ENCODE assay signal across 8 cellular contexts in genomic region chr1:1692324-1692713, GRCh38. TPM values are rescaled to one million over a fixed set of nuclear protein-coding genes. Genes with fewer than 3 reads are reported as not detected.
A peak's percentile ranks its signal among the peaks of the same experiment; 100 is the strongest.
DNase-seq lines count a peak whose midpoint lies in the region; ATAC-seq, FAIRE-seq and TF ChIP-seq lines count a peak whose summit lies in the region.
"Not testable (repeated sequence)": the region's sequence is repeated elsewhere in the genome, so short reads cannot be mapped to it uniquely, and the experiment has no call there.

No MANE protein-coding gene starts in this region.

- H2BK15ac ChIP-seq in H1 (ENCODE audit: low read length), result not testable (repeated sequence)

- TF ChIP-seq CTCF in BE2C (IDR thresholded peaks at IDR 0.05; ENCODE audit: low read depth, low read length); PC-3 (conservative IDR thresholded peaks at IDR 0.05; ENCODE audit: low read depth, low read length); H1 (IDR thresholded peaks at IDR 0.05; ENCODE audit: control extremely low read depth in 1 of 3, insufficient read depth in 1 of 3, low read depth in 1 of 3, low read length in 3 of 3); lung (IDR thresholded peaks at IDR 0.05; ENCODE audit: control extremely low read depth, extremely low read depth): not testable (repeated sequence)

- WGBS in H1 (ENCODE audit: extremely low coverage in 1 of 2, insufficient coverage in 1 of 2, insufficient read length in 1 of 2, insufficient replicate concordance in 2 of 2, low coverage in 1 of 2, low lambda C conversion rate in 2 of 2, missing lambda C conversion rate in 1 of 2), 2 experiments, result 2% methylated on average over 10 of the region's 45 CpGs; no CpG with 5 or more reads in 1 of the 2 experiments
- 0 to 1% methylated on average over 20 to 31 of the region's 45 CpGs for WGBS in lung, 2 donors

- H3K4me1 ChIP-seq in BE2C; PC-3 (ENCODE audit: insufficient read depth, low read length); H1 (replicated peaks in 1 of 4; ENCODE audit: control insufficient read depth in 3 of 4, insufficient read depth in 4 of 4, low read length in 3 of 4); lung (ENCODE audit: control insufficient read depth in 2 of 2, insufficient read depth in 2 of 2, low read length in 2 of 2): not testable (repeated sequence)

- TF ChIP-seq RAD21 in H1 (IDR thresholded peaks at IDR 0.05 in 1 of 2, conservative IDR thresholded peaks at IDR 0.05 in 1 of 2; ENCODE audit: low read depth in 2 of 2, low read length in 2 of 2), result not testable (repeated sequence)

- not testable (repeated sequence) for H2BK5ac ChIP-seq in H1 (ENCODE audit: low read depth, low read length)

- H3K23me2 ChIP-seq in H1 (ENCODE audit: low read depth, low read length), result not testable (repeated sequence)

- H4K20me1 ChIP-seq in PC-3 (ENCODE audit: low read length); H1 (replicated peaks in 1 of 2; ENCODE audit: control insufficient read depth in 1 of 2, insufficient read depth in 2 of 2, low read length in 2 of 2): not testable (repeated sequence)

- not testable (repeated sequence) for H4K91ac ChIP-seq in H1 (replicated peaks; ENCODE audit: insufficient read length, low read length)

- not testable (repeated sequence) for H3K18ac ChIP-seq in H1 (ENCODE audit: extremely low read depth, low read length)

- intact Hi-C loops in PC-3 (cut with micrococcal nuclease), result not testable (repeated sequence)

- DNase-seq in BE2C (peak; percentile 87), KBM-7 (peak; percentile 55), PC-3 (peak; percentile 60), lung (ENCODE audit: low spot score) (peak; percentile 61)
- peak; percentile 82 for DNase-seq in activated CD8-positive, alpha-beta memory T cell treated with anti-CD3 and anti-CD28 coated beads, Interleukin-2, amount 50 U/mL, for 4 hours
- not testable (repeated sequence) for DNase-seq in H1 (ENCODE audit: low read depth in 1 of 2, low spot score in 2 of 2)
- peak; percentile 42 to 80 for DNase-seq in stimulated activated CD4-positive, alpha-beta T cell treated with anti-CD3 and anti-CD28 coated beads, Interleukin-2, amount 100 ng/mL, for 24 hours

- not testable (repeated sequence) for H2AFZ ChIP-seq in PC-3 (ENCODE audit: low read length); H1 (ENCODE audit: low read length)

- H2AK5ac ChIP-seq in H1 (ENCODE audit: low read depth, low read length), result not testable (repeated sequence)

- FAIRE-seq in H1 (lab: Jason Lieb, UNC), result not testable (repeated sequence)

- H3F3A ChIP-seq in PC-3 (ENCODE audit: low read length, unreplicated experiment), result not testable (repeated sequence)

- H3K79me1 ChIP-seq in H1 (ENCODE audit: low read depth, low read length), result not testable (repeated sequence)

- ATAC-seq in GM21528 (IDR thresholded peaks at IDR 0.05; ENCODE audit: low FRiP score, unreplicated experiment) (peak; percentile 40), PC-3 (peak; percentile 75), lung (ENCODE audit: insufficient read depth, low FRiP score) (peak; percentile 75)

- H3K9me2 ChIP-seq in PC-3 (replicated peaks; ENCODE audit: low read length), result not testable (repeated sequence)

- CTCF ChIA-PET in PC-3 (lab: Charles Lee); H1 (lab: Charles Lee; ENCODE audit: partially characterized antibody): not testable (repeated sequence)

- not testable (repeated sequence) for H3K27me3 ChIP-seq in BE2C; PC-3 (ENCODE audit: low read length); H1 (replicated peaks in 1 of 4; ENCODE audit: control insufficient read depth in 3 of 4, extremely low read depth in 1 of 4, insufficient read depth in 3 of 4, low read length in 3 of 4); lung (ENCODE audit: control insufficient read depth, insufficient read depth)

- BruUV-seq in PC-3 (replicated peaks; lab: Mats Ljungman, UMichigan), result not testable (repeated sequence)

- H3K4ac ChIP-seq in H1 (replicated peaks; ENCODE audit: insufficient read length, low read depth, low read length), result not testable (repeated sequence)

- H3K36me3 ChIP-seq in BE2C; PC-3 (ENCODE audit: low read depth, low read length); H1 (ENCODE audit: control insufficient read depth in 2 of 4, insufficient read depth in 4 of 4, low read length in 3 of 4); lung (ENCODE audit: control insufficient read depth in 2 of 2, insufficient read depth in 2 of 2, low read length in 2 of 2): not testable (repeated sequence)

- not testable (repeated sequence) for H3K23ac ChIP-seq in H1 (ENCODE audit: insufficient read length)

- POLR2A ChIA-PET in PC-3 (lab: Charles Lee; ENCODE audit: unreplicated experiment); H1 (lab: Charles Lee; ENCODE audit: partially characterized antibody): not testable (repeated sequence)

- H3K14ac ChIP-seq in H1 (ENCODE audit: insufficient read length), result not testable (repeated sequence)

- peak overlapping the region; percentile 70; the same call in 1 of the 2 replicates for H3K4me2 ChIP-seq in PC-3 (ENCODE audit: low read length)
- H3K4me2 ChIP-seq in H1 (ENCODE audit: insufficient read depth in 1 of 2, low read depth in 2 of 2, low read length in 2 of 2), result peak overlapping the region in 1 of 2 experiments; percentile 28; a peak in 1 of 4 replicates

- TF ChIP-seq EP300 in H1 (IDR thresholded peaks at IDR 0.05; ENCODE audit: borderline replicate concordance in 1 of 2, low read depth in 2 of 2, low read length in 2 of 2), result not testable (repeated sequence)

- H3K4me3 ChIP-seq in BE2C (ENCODE audit: low read depth, low read length), result peak overlapping the region; percentile 63
- H3K4me3 ChIP-seq in PC-3 (ENCODE audit: low read length), result peak overlapping the region; percentile 64
- peak overlapping the region; percentile 34 to 61 (median 46); a peak in 7 of 8 replicates for H3K4me3 ChIP-seq in H1 (ENCODE audit: extremely low read depth in 1 of 4, insufficient read depth in 2 of 4, low read depth in 3 of 4, low read length in 4 of 4)
- H3K4me3 ChIP-seq in lung, result peak overlapping the region; percentile 28

- not testable (repeated sequence) for H2BK20ac ChIP-seq in H1 (ENCODE audit: low read length)

- TF ChIP-seq POLR2A in H1 (IDR thresholded peaks at IDR 0.05; ENCODE audit: control extremely low read depth in 1 of 2, low read depth in 2 of 2, low read length in 2 of 2), result not testable (repeated sequence)

- in situ Hi-C loops in KBM-7 (cut with MboI; ENCODE audit: low pct_unique_long_range_greater_than_20kb, low sequenced_read_pairs), result not testable (repeated sequence)

- H3K56ac ChIP-seq in H1 (replicated peaks; ENCODE audit: insufficient read length, low read depth, low read length), result not testable (repeated sequence)

- H2BK12ac ChIP-seq in H1 (ENCODE audit: low read depth, low read length), result not testable (repeated sequence)

- not testable (repeated sequence) for H2BK120ac ChIP-seq in H1 (replicated peaks; ENCODE audit: low read depth, low read length)

- not testable (repeated sequence) for H3K9me3 ChIP-seq in BE2C; PC-3 (ENCODE audit: low read length); H1 (ENCODE audit: insufficient read depth in 2 of 2, low read depth in 1 of 2, low read length in 1 of 2); lung (ENCODE audit: control insufficient read depth in 2 of 2, insufficient read depth in 1 of 2, low read length in 1 of 2)

- peak overlapping the region; percentile 83 for H3K9ac ChIP-seq in PC-3 (ENCODE audit: low read length)
- H3K9ac ChIP-seq in H1 (replicated peaks in 1 of 4; ENCODE audit: extremely low read depth in 1 of 4, low read depth in 3 of 4, low read length in 3 of 4), result not testable (repeated sequence)

- peak overlapping the region; percentile 85 for H3K27ac ChIP-seq in PC-3 (ENCODE audit: low read length)
- H3K27ac ChIP-seq in H1 (ENCODE audit: low read depth, low read length), result peak overlapping the region; percentile 67; the same call in 1 of the 2 replicates
- peak overlapping the region; percentile 73 to 85 for H3K27ac ChIP-seq in lung (ENCODE audit: low read depth in 1 of 2, low read length in 1 of 2)

- not testable (repeated sequence) for H4K8ac ChIP-seq in H1 (ENCODE audit: extremely low read depth, insufficient read depth, low read length)

- not testable (repeated sequence) for H4K5ac ChIP-seq in H1 (ENCODE audit: insufficient read length, low read depth, low read length)

- H3K79me2 ChIP-seq in PC-3 (ENCODE audit: low read length), result not testable (repeated sequence)
- peaks cover 0 to 11% of the 10 kb centered on the region in 2 experiments; a peak in 2 of 4 replicates for H3K79me2 ChIP-seq in H1 (ENCODE audit: control insufficient read depth in 1 of 2, insufficient read depth in 2 of 2, low read length in 2 of 2)

RNA-seq across cellular contexts. Expression of gene SLC35E2B, which starts 0.3 kb away (rescaled TPM):
- polyA plus RNA-seq in BE2C (2012; ENCODE audit: insufficient read depth, insufficient read length, low read depth), result 34.4 TPM
- 38.1 and 45.6 TPM in 2 replicates for total RNA-seq in PC-3 (2014; rRNA removed)
- 46.3 and 46.7 TPM in 2 replicates for total RNA-seq in H1 (2021; fragmentation: NEBNext Ultra II Directional; extraction: Animal tissue kit (Norgen Biotek cat#: 25700))
- polyA plus RNA-seq in H1 (2011; rRNA removed), result 25.9 and 40.7 TPM in 2 replicates
- 28.6 TPM for polyA plus RNA-seq in H1 (2011; cell fraction: cytosol; rRNA removed)
- polyA plus RNA-seq in H1 (2011; cell fraction: nucleus; rRNA removed), result 53.9 TPM
- polyA plus RNA-seq in H1 (2012, experiment 1 of 2), result 31.6 to 37.7 TPM (median 34.8 TPM) in 4 replicates
- 28.2 TPM for polyA plus RNA-seq in H1 (2012, experiment 2 of 2)
- 31.0 TPM for polyA plus RNA-seq in H1 (2013, experiment 1 of 2)
- 31.3 TPM for polyA plus RNA-seq in H1 (2013, experiment 2 of 2)
- 30.9 and 34.1 TPM in 2 replicates for polyA minus RNA-seq in H1 (2011; rRNA and poly(A)+ RNA removed)
- 27.1 TPM for polyA minus RNA-seq in H1 (2011; cell fraction: cytosol; rRNA and poly(A)+ RNA removed)
- polyA minus RNA-seq in H1 (2011; cell fraction: nucleus; rRNA and poly(A)+ RNA removed), result 27.1 TPM
- total RNA-seq in lung, result 10 to 100 TPM; 41.0 to 45.9 TPM
- 10 to 100 TPM; 19.1 to 20.8 TPM for polyA plus RNA-seq in lung

RNA-seq across cellular contexts. Expression of gene CDK11A, which starts 31.8 kb away (rescaled TPM):
- polyA plus RNA-seq in BE2C (2012; ENCODE audit: insufficient read depth, insufficient read length, low read depth), result 221 TPM
- total RNA-seq in PC-3 (2014; rRNA removed) (11.6 and 18.3 TPM in 2 replicates), lung (10 to 100 TPM; 16.5 to 45.1 TPM)
- total RNA-seq in H1 (2021; fragmentation: NEBNext Ultra II Directional; extraction: Animal tissue kit (Norgen Biotek cat#: 25700)), result 45.6 and 45.7 TPM in 2 replicates
- polyA plus RNA-seq in H1 (2011; rRNA removed) (15.0 and 38.8 TPM in 2 replicates), lung (10 to 100 TPM; 19.9 to 34.7 TPM)
- polyA plus RNA-seq in H1 (2011; cell fraction: cytosol; rRNA removed), result 15.5 TPM
- 150 TPM for polyA plus RNA-seq in H1 (2011; cell fraction: nucleus; rRNA removed)
- polyA plus RNA-seq in H1 (2012, experiment 1 of 2), result 40.9 to 51.5 TPM (median 46.7 TPM) in 4 replicates
- 15.0 TPM for polyA plus RNA-seq in H1 (2012, experiment 2 of 2)
- 33.1 TPM for polyA plus RNA-seq in H1 (2013, experiment 1 of 2)
- polyA plus RNA-seq in H1 (2013, experiment 2 of 2), result 28.8 TPM
- polyA minus RNA-seq in H1 (2011; rRNA and poly(A)+ RNA removed), result 5.0 and 9.8 TPM in 2 replicates
- polyA minus RNA-seq in H1 (2011; cell fraction: cytosol; rRNA and poly(A)+ RNA removed), result 72.5 TPM
- 26.2 TPM for polyA minus RNA-seq in H1 (2011; cell fraction: nucleus; rRNA and poly(A)+ RNA removed)

RNA-seq across cellular contexts. Expression of gene CDK11B, which starts 33.5 kb away (rescaled TPM):
- 163 TPM for polyA plus RNA-seq in BE2C (2012; ENCODE audit: insufficient read depth, insufficient read length, low read depth)
- total RNA-seq in PC-3 (2014; rRNA removed) (38.6 and 50.4 TPM in 2 replicates), lung (10 to 100 TPM; 15.7 to 21.4 TPM)
- total RNA-seq in H1 (2021; fragmentation: NEBNext Ultra II Directional; extraction: Animal tissue kit (Norgen Biotek cat#: 25700)), result 31.3 and 31.9 TPM in 2 replicates
- polyA plus RNA-seq in H1 (2011; rRNA removed) (11.1 and 21.8 TPM in 2 replicates), lung (10 to 100 TPM; 27.1 to 39.6 TPM)
- polyA plus RNA-seq in H1 (2011; cell fraction: cytosol; rRNA removed), result 13.1 TPM
- 30.5 TPM for polyA plus RNA-seq in H1 (2011; cell fraction: nucleus; rRNA removed)
- 47.8 to 51.1 TPM (median 49.1 TPM) in 4 replicates for polyA plus RNA-seq in H1 (2012, experiment 1 of 2)
- 17.9 TPM for polyA plus RNA-seq in H1 (2012, experiment 2 of 2)
- polyA plus RNA-seq in H1 (2013, experiment 1 of 2), result 46.8 TPM
- 45.7 TPM for polyA plus RNA-seq in H1 (2013, experiment 2 of 2)
- polyA minus RNA-seq in H1 (2011; rRNA and poly(A)+ RNA removed), result 4.6 and 4.7 TPM in 2 replicates
- 7.3 TPM for polyA minus RNA-seq in H1 (2011; cell fraction: cytosol; rRNA and poly(A)+ RNA removed)
- polyA minus RNA-seq in H1 (2011; cell fraction: nucleus; rRNA and poly(A)+ RNA removed), result 7.8 TPM
